ENCODE assay signal across 12 cellular contexts in genomic region chr1:32274646-32275340, GRCh38. TPM values are rescaled to one million over a fixed set of nuclear protein-coding genes. Genes with fewer than 3 reads are reported as not detected.
DNase-seq lines count a peak whose midpoint lies in the region; ATAC-seq and TF ChIP-seq lines count a peak whose summit lies in the region.
"Had no signal": no experiment of that assay in that cellular context is flagged by ENCODE, and none has a peak within 500 bp of the region (broad histone marks: within the 10 kb centered on the region; RNA-seq: fewer than 3 reads in every experiment).

No MANE protein-coding gene starts in this region.

- H3K27me3 Mint-ChIP-seq in activated T-cell treated with anti-CD3 and anti-CD28 coated beads, Interleukin-2, amount 50 U/mL, for 24 hours = no peaks in the 10 kb centered on the region
- no peaks in the 10 kb centered on the region for H3K27me3 Mint-ChIP-seq in activated T-cell treated with anti-CD3 and anti-CD28 coated beads, Interleukin-2, amount 50 U/mL, for 72 hours (ENCODE audit: low read depth)
- H3K27me3 Mint-ChIP-seq: stimulated activated naive B cell treated with anti-CD40 and anti-IgM and Interleukin-4, amounts not matched to agents 10 μg/mL and 1 μg/mL and 100 μg/mL, for 72 hours had no signal

- DNase-seq in activated T-cell treated with anti-CD3 and anti-CD28 coated beads, Interleukin-2, amount 50 U/mL, for 24 hours = peak; percentile 43
- DNase-seq in activated T-cell treated with anti-CD3 and anti-CD28 coated beads for 4 hours (no peak), spleen (peak; percentile 70), pons (ENCODE audit: low spot score) (no peak)
- no peak for DNase-seq in activated T-cell treated with anti-CD3 and anti-CD28 coated beads, Interleukin-2, amount 50 U/mL, for 72 hours
- DNase-seq: activated CD4-positive, alpha-beta T cell treated with anti-CD3 and anti-CD28 coated beads for 48 hours; NCI-H345; SIG-M5; stimulated activated naive B cell treated with anti-CD40 and anti-IgM and Interleukin-4, amounts not matched to agents 10 μg/mL and 1 μg/mL and 100 μg/mL, for 72 hours had no signal

- H3K4me3 ChIP-seq in spleen = no peak overlapping the region
- H3K4me3 ChIP-seq: body of pancreas had no signal

- peak overlapping the region; percentile 95 for H3K27ac Mint-ChIP-seq in activated T-cell treated with anti-CD3 and anti-CD28 coated beads, Interleukin-2, amount 50 U/mL, for 24 hours
- H3K27ac Mint-ChIP-seq in activated T-cell treated with anti-CD3 and anti-CD28 coated beads, Interleukin-2, amount 50 U/mL, for 72 hours = peak overlapping the region; percentile 94
- H3K27ac Mint-ChIP-seq: stimulated activated naive B cell treated with anti-CD40 and anti-IgM and Interleukin-4, amounts not matched to agents 10 μg/mL and 1 μg/mL and 100 μg/mL, for 72 hours had no signal

- no peak for ATAC-seq in activated T-cell treated with anti-CD3 and anti-CD28 coated beads, Interleukin-2, amount 50 U/mL, for 72 hours (replicated peaks in 1 of 2)
- no peak for ATAC-seq in HG03439 (IDR thresholded peaks at IDR 0.05; ENCODE audit: unreplicated experiment)

- H3K36me3 ChIP-seq in spleen = peaks cover 0 to 58% (median 18%) of the 10 kb centered on the region in 6 donors

- H3K27ac ChIP-seq in spleen = peak overlapping the region in 3 of 8 donors; percentile 31 to 79 (median 61)
- H3K27ac ChIP-seq: body of pancreas had no signal

- peak overlapping the region; percentile 63 for H3K4me3 Mint-ChIP-seq in activated T-cell treated with anti-CD3 and anti-CD28 coated beads, Interleukin-2, amount 50 U/mL, for 24 hours
- peak overlapping the region; percentile 71 to 81 for H3K4me3 Mint-ChIP-seq in activated T-cell treated with anti-CD3 and anti-CD28 coated beads, Interleukin-2, amount 50 U/mL, for 72 hours

- peaks cover 0 to 18% (median 0%) of the 10 kb centered on the region in 7 donors for H3K27me3 ChIP-seq in spleen (replicated peaks in 1 of 7)

- WGBS in spleen, 5 donors = 87 to 95% (median 89%) methylated on average over 14 to 31 of the region's 31 CpGs

- peaks cover 77% of the 10 kb centered on the region for H3K36me3 Mint-ChIP-seq in activated T-cell treated with anti-CD3 and anti-CD28 coated beads, Interleukin-2, amount 50 U/mL, for 24 hours (ENCODE audit: low read depth)
- H3K36me3 Mint-ChIP-seq in activated T-cell treated with anti-CD3 and anti-CD28 coated beads, Interleukin-2, amount 50 U/mL, for 72 hours (ENCODE audit: insufficient read depth in 2 of 2) = peaks cover 8 to 24% of the 10 kb centered on the region in 2 donors

- H3K4me1 Mint-ChIP-seq in activated T-cell treated with anti-CD3 and anti-CD28 coated beads, Interleukin-2, amount 50 U/mL, for 24 hours (ENCODE audit: low read depth) = peaks cover 57% of the 10 kb centered on the region
- peaks cover 52% of the 10 kb centered on the region for H3K4me1 Mint-ChIP-seq in activated T-cell treated with anti-CD3 and anti-CD28 coated beads, Interleukin-2, amount 50 U/mL, for 72 hours (ENCODE audit: low read depth)

- H3K9me3 Mint-ChIP-seq in activated T-cell treated with anti-CD3 and anti-CD28 coated beads, Interleukin-2, amount 50 U/mL, for 24 hours = no peaks in the 10 kb centered on the region
- no peaks in the 10 kb centered on the region for H3K9me3 Mint-ChIP-seq in activated T-cell treated with anti-CD3 and anti-CD28 coated beads, Interleukin-2, amount 50 U/mL, for 72 hours
- H3K9me3 Mint-ChIP-seq: stimulated activated naive B cell treated with anti-CD40 and anti-IgM and Interleukin-4, amounts not matched to agents 10 μg/mL and 1 μg/mL and 100 μg/mL, for 72 hours had no signal

- no peak for TF ChIP-seq CTCF in spleen (IDR thresholded peaks at IDR 0.05 in 8 of 11, conservative IDR thresholded peaks at IDR 0.05 in 3 of 11)

- TF ChIP-seq POLR2A in spleen (IDR thresholded peaks at IDR 0.05) = no peak

- no peaks in the 10 kb centered on the region for H3K9me3 ChIP-seq in spleen
- H3K9me3 ChIP-seq: body of pancreas had no signal

- H3K4me1 ChIP-seq in spleen = peaks cover 0 to 48% (median 17%) of the 10 kb centered on the region in 6 donors

- intact Hi-C loops in spleen (cut with DNase I; ENCODE audit: low total_unique reads) = no loop called here

RNA-seq across cellular contexts. Expression of gene HDAC1, which starts 17.1 kb away (rescaled TPM):
- 100 to 1,000 TPM; 149 to 157 TPM for total RNA-seq in activated T-cell treated with anti-CD3 and anti-CD28 coated beads, Interleukin-2, amount 50 U/mL, for 72 hours
- 100 to 1,000 TPM in 4 of 7 donors, 10 to 100 TPM in 3; 83.0 to 116 (median 103) TPM for total RNA-seq in spleen
- polyA plus RNA-seq in spleen = 100 to 1,000 TPM in 1 of 3 donors, 10 to 100 TPM in 2; 91.0 to 108 (median 92.6) TPM

RNA-seq across cellular contexts. Expression of gene LCK, which starts 23.7 kb away (rescaled TPM):
- 100 to 1,000 TPM; 227 to 254 TPM for total RNA-seq in activated T-cell treated with anti-CD3 and anti-CD28 coated beads, Interleukin-2, amount 50 U/mL, for 72 hours
- total RNA-seq in spleen = 10 to 100 TPM; 43.0 to 84.5 (median 58.7) TPM
- polyA plus RNA-seq in spleen = 10 to 100 TPM; 37.9 to 47.8 (median 42.8) TPM
- polyA plus RNA-seq: AG04450 had no signal

RNA-seq across cellular contexts. Expression of gene FAM167B, which starts 27.8 kb away (rescaled TPM):
- 1 to 10 TPM; 1.6 to 1.9 TPM for total RNA-seq in activated T-cell treated with anti-CD3 and anti-CD28 coated beads, Interleukin-2, amount 50 U/mL, for 72 hours
- 1 to 10 TPM in 5 of 7 donors, under 1 TPM in 1, not detected in 1; 0.54 to 2.3 (median 1.3) TPM for total RNA-seq in spleen
- polyA plus RNA-seq in spleen = 1 to 10 TPM; 2.3 to 2.7 (median 2.7) TPM

RNA-seq across cellular contexts. Expression of gene EIF3I, which starts 52.6 kb away (rescaled TPM):
- total RNA-seq in activated T-cell treated with anti-CD3 and anti-CD28 coated beads, Interleukin-2, amount 50 U/mL, for 72 hours = 100 to 1,000 TPM; 241 to 276 TPM
- 100 to 1,000 TPM in 6 of 7 donors, 10 to 100 TPM in 1; 94.5 to 122 (median 104) TPM for total RNA-seq in spleen
- polyA plus RNA-seq in spleen = 100 to 1,000 TPM; 144 to 182 (median 155) TPM

RNA-seq across cellular contexts. Expression of gene TMEM234, which starts 52.6 kb away (rescaled TPM):
- 10 to 100 TPM in 1 of 2 donors, 1 to 10 TPM in 1; 9.8 to 10.5 TPM for total RNA-seq in activated T-cell treated with anti-CD3 and anti-CD28 coated beads, Interleukin-2, amount 50 U/mL, for 72 hours
- total RNA-seq in spleen = 10 to 100 TPM; 18.4 to 30.2 (median 27.2) TPM
- 10 to 100 TPM in 2 of 3 donors, 1 to 10 TPM in 1; 7.7 to 14.9 (median 11.1) TPM for polyA plus RNA-seq in spleen

Comparison
In these comparisons a context has a peak if more than half of its experiments do, and no peak if none do; other contexts are left out.
1. DNase-seq: peak in activated T-cell treated with anti-CD3 and anti-CD28 coated beads, Interleukin-2, amount 50 U/mL, for 24 hours (single experiment) and spleen (single experiment); none in activated T-cell treated with anti-CD3 and anti-CD28 coated beads for 4 hours (single experiment), activated T-cell treated with anti-CD3 and anti-CD28 coated beads, Interleukin-2, amount 50 U/mL, for 72 hours (0 of 2) and pons (single experiment).